ENCODE assay signal across 8 cellular contexts in genomic region chr6:31970604-31971271, GRCh38. TPM values are rescaled to one million over a fixed set of nuclear protein-coding genes. Genes with fewer than 3 reads are reported as not detected.
DNase-seq lines count a peak whose midpoint lies in the region; ATAC-seq and TF ChIP-seq lines count a peak whose summit lies in the region.

No MANE protein-coding gene starts in this region.

- POLR2A ChIA-PET in CD4-positive, alpha-beta T cell (lab: Charles Lee): interaction anchor here (0.5 to 6.7 kb wide), 9 partner anchors 13 to 550 kb away, joined by 3 to 102 read pairs (median 5); partner anchors contain the start of genes DDX39B, EHMT2, GPANK1 and GPSM3
- POLR2A ChIA-PET in HEK293T (lab: Yijun Ruan, JAX): interaction anchor here (0.8 to 7.0 kb wide), 9 partner anchors 11 to 268 kb away, joined by 3 to 84 read pairs (median 6); partner anchors contain the start of genes ABHD16A, AGPAT1, EHMT2 and NELFE

- H3K4me1 ChIP-seq in right lobe of liver: peaks cover 0 to 28% (median 9%) of the 10 kb centered on the region in 4 donors
- H3K4me1 ChIP-seq in uterus: peaks cover 0 to 5% of the 10 kb centered on the region in 2 donors

- no peaks in the 10 kb centered on the region for H3K9me3 Mint-ChIP-seq in CD4-positive, alpha-beta T cell
- no peaks in the 10 kb centered on the region for H3K9me3 Mint-ChIP-seq in activated naive CD8-positive, alpha-beta T cell treated with anti-CD3 and anti-CD28 coated beads, Interleukin-2, amount 50 U/mL, for 24 hours

- 27% methylated on average over 12 of the region's 18 CpGs for WGBS in right lobe of liver (ENCODE audit: insufficient coverage, low coverage, low lambda C conversion rate, missing lambda C conversion rate)

- intact Hi-C loops in CD4-positive, alpha-beta T cell (cut with DNase I, micrococcal nuclease): loop anchor here in 1 of 2 experiments (1.0 to 10.0 kb wide), 3 partner anchors 11 to 816 kb away; partner anchors contain the start of genes AGPAT1, CCHCR1, RNF5 and SKIC2
- intact Hi-C loops in right lobe of liver (cut with DNase I) (no loop called here), uterus (cut with DNase I; ENCODE audit: low total_unique reads) (no loop called here)

- H3K36me3 Mint-ChIP-seq in CD4-positive, alpha-beta T cell (ENCODE audit: low read depth): peaks cover 74% of the 10 kb centered on the region
- H3K36me3 Mint-ChIP-seq in activated naive CD8-positive, alpha-beta T cell treated with anti-CD3 and anti-CD28 coated beads, Interleukin-2, amount 50 U/mL, for 24 hours (ENCODE audit: low read depth): peaks cover 26% of the 10 kb centered on the region

- peaks cover 34% of the 10 kb centered on the region for H3K4me1 Mint-ChIP-seq in CD4-positive, alpha-beta T cell (ENCODE audit: low read depth)
- peaks cover 46% of the 10 kb centered on the region for H3K4me1 Mint-ChIP-seq in activated naive CD8-positive, alpha-beta T cell treated with anti-CD3 and anti-CD28 coated beads, Interleukin-2, amount 50 U/mL, for 24 hours

- H3K36me3 ChIP-seq in right lobe of liver (peaks cover 10 to 40% (median 15%) of the 10 kb centered on the region in 4 donors), uterus (no peaks in the 10 kb centered on the region)

- no peaks in the 10 kb centered on the region for H3K9me3 ChIP-seq in CD4-positive, alpha-beta T cell (ENCODE audit: control insufficient read depth, low read length)
- H3K9me3 ChIP-seq in right lobe of liver: no peaks in the 10 kb centered on the region
- no peaks in the 10 kb centered on the region for H3K9me3 ChIP-seq in uterus

- H3K4me3 ChIP-seq in LNCaP clone FGC (ENCODE audit: low read depth, low read length): peak overlapping the region; percentile 98
- peak overlapping the region; percentile 56 to 88 (median 78) for H3K4me3 ChIP-seq in right lobe of liver
- H3K4me3 ChIP-seq in uterus: peak overlapping the region; percentile 49 to 72

- TF ChIP-seq POLR2A in right lobe of liver (IDR thresholded peaks at IDR 0.05) (peak; percentile 32), uterus (IDR thresholded peaks at IDR 0.05) (no peak)

- peak overlapping the region; percentile 99 for H3K27ac ChIP-seq in CD4-positive, alpha-beta T cell (ENCODE audit: low read depth, low read length)
- H3K27ac ChIP-seq in right lobe of liver: peak overlapping the region; percentile 88 to 94 (median 90)
- H3K27ac ChIP-seq in uterus: peak overlapping the region; percentile 93 to 94

- TF ChIP-seq CTCF in CD4-positive, alpha-beta T cell (IDR thresholded peaks at IDR 0.05): no peak
- TF ChIP-seq CTCF in LNCaP clone FGC (IDR thresholded peaks at IDR 0.05; ENCODE audit: control insufficient read depth, extremely low read depth, insufficient read depth) (no peak), right lobe of liver (IDR thresholded peaks at IDR 0.05) (no peak), uterus (IDR thresholded peaks at IDR 0.05) (no peak)

- DNase-seq in CD4-positive, alpha-beta T cell: no peak
- DNase-seq in LNCaP clone FGC (ENCODE audit: low read depth) (no peak), right lobe of liver (peak in 2 of 3 donors; percentile 62 to 69), uterus (no peak), NK-92 (lab: John Stamatoyannopoulos, UW; ENCODE audit: unreplicated experiment) (no peak), HEK293T (ENCODE audit: extremely low spot score) (no peak)
- DNase-seq in activated naive CD8-positive, alpha-beta T cell treated with anti-CD3 and anti-CD28 coated beads, Interleukin-2, amount 50 U/mL, for 24 hours: no peak

- no peak for ATAC-seq in CD4-positive, alpha-beta T cell (ENCODE audit: poor library complexity)
- no peak for ATAC-seq in activated naive CD8-positive, alpha-beta T cell treated with anti-CD3 and anti-CD28 coated beads, Interleukin-2, amount 50 U/mL, for 24 hours
- ATAC-seq in right lobe of liver (peak; percentile 2 to 24 (median 12)), GM18909 (IDR thresholded peaks at IDR 0.05; ENCODE audit: poor library complexity, unreplicated experiment) (no peak)

- H3K27me3 ChIP-seq in CD4-positive, alpha-beta T cell (ENCODE audit: control insufficient read depth, insufficient read depth, low read length): no peaks in the 10 kb centered on the region
- H3K27me3 ChIP-seq in right lobe of liver (no peaks in the 10 kb centered on the region), uterus (no peaks in the 10 kb centered on the region)

- peak overlapping the region; percentile 100 for H3K4me3 Mint-ChIP-seq in CD4-positive, alpha-beta T cell
- peak overlapping the region; percentile 87 for H3K4me3 Mint-ChIP-seq in activated naive CD8-positive, alpha-beta T cell treated with anti-CD3 and anti-CD28 coated beads, Interleukin-2, amount 50 U/mL, for 24 hours

- CTCF ChIA-PET in CD4-positive, alpha-beta T cell (lab: Charles Lee): interaction anchor here (0.6 kb wide), 1 partner anchor 141 kb away, joined by 4 read pairs; no protein-coding TSS in a partner anchor
- CTCF ChIA-PET in HEK293T (lab: Yijun Ruan, JAX): interaction anchor here (1.1 kb wide), 1 partner anchor 11 kb away, joined by 3 read pairs; the partner anchor contains the start of gene SKIC2

- H3K27ac Mint-ChIP-seq in CD4-positive, alpha-beta T cell: peak overlapping the region; percentile 100
- H3K27ac Mint-ChIP-seq in activated naive CD8-positive, alpha-beta T cell treated with anti-CD3 and anti-CD28 coated beads, Interleukin-2, amount 50 U/mL, for 24 hours: peak overlapping the region; percentile 99

- H3K27me3 Mint-ChIP-seq in CD4-positive, alpha-beta T cell: peaks cover 6% of the 10 kb centered on the region
- peaks cover 4% of the 10 kb centered on the region for H3K27me3 Mint-ChIP-seq in activated naive CD8-positive, alpha-beta T cell treated with anti-CD3 and anti-CD28 coated beads, Interleukin-2, amount 50 U/mL, for 24 hours

TF ChIP-seq in HEK293T, 16 proteins besides CTCF, POLR2A, EP300 and RAD21:
- TF ChIP-seq HDGF (IDR thresholded peaks at IDR 0.05; ENCODE audit: borderline replicate concordance) (no peak), ZNF384 (IDR thresholded peaks at IDR 0.05) (no peak), FOXM1 (IDR thresholded peaks at IDR 0.05; ENCODE audit: borderline replicate concordance) (no peak), NFRKB (IDR thresholded peaks at IDR 0.05) (no peak)

RNA-seq across cellular contexts. Expression of gene DXO, which starts 1.2 kb away (rescaled TPM):
- 10 to 100 TPM; 30.0 to 31.1 TPM for total RNA-seq in CD4-positive, alpha-beta T cell
- 10 to 100 TPM in 5 of 6 experiments, 1 to 10 TPM in 1; 9.8 to 14.6 (median 12.1) TPM for total RNA-seq in right lobe of liver
- total RNA-seq in uterus: 10 to 100 TPM in 3 of 4 donors, 1 to 10 TPM in 1; 10.0 to 36.6 (median 14.7) TPM

RNA-seq across cellular contexts. Expression of gene C4A, which starts 11.1 kb away (rescaled TPM):
- 1 to 10 TPM; 4.2 TPM for total RNA-seq in CD4-positive, alpha-beta T cell
- total RNA-seq in right lobe of liver (1,000 to 10,000 TPM; 1,495 to 2,818 (median 2,205) TPM), uterus (100 to 1,000 TPM in 1 of 4 donors, 10 to 100 TPM in 2, 1 to 10 TPM in 1; 3.8 to 100 (median 32.3) TPM)

RNA-seq across cellular contexts. Expression of gene SKIC2, which starts 11.8 kb away (rescaled TPM):
- 100 to 1,000 TPM; 133 to 141 TPM for total RNA-seq in CD4-positive, alpha-beta T cell
- total RNA-seq in right lobe of liver (10 to 100 TPM; 26.3 to 73.1 (median 47.1) TPM), uterus (10 to 100 TPM; 11.5 to 58.8 (median 35.6) TPM)

RNA-seq across cellular contexts. Expression of gene NELFE, which starts 12.0 kb away (rescaled TPM):
- 10 to 100 TPM; 53.8 to 58.2 TPM for total RNA-seq in CD4-positive, alpha-beta T cell
- total RNA-seq in right lobe of liver (10 to 100 TPM in 5 of 6 experiments, 1 to 10 TPM in 1; 9.3 to 33.8 (median 18.3) TPM), uterus (10 to 100 TPM; 30.3 to 73.0 (median 51.4) TPM)

RNA-seq across cellular contexts. Expression of gene CFB, which starts 24.8 kb away (rescaled TPM):
- total RNA-seq in CD4-positive, alpha-beta T cell: 1 to 10 TPM; 1.5 to 2.2 TPM
- total RNA-seq in right lobe of liver (1,000 to 10,000 TPM; 1,939 to 4,112 (median 3,131) TPM), uterus (10 to 100 TPM in 2 of 4 donors, 1 to 10 TPM in 1, not detected in 1; 6.2 to 32.6 (median 31.5) TPM)

Comparison
In these comparisons a context has a peak if more than half of its experiments do, and no peak if none do; other contexts are left out.
1. ATAC-seq: peak in right lobe of liver (4 of 4); none in CD4-positive, alpha-beta T cell (single experiment), activated naive CD8-positive, alpha-beta T cell treated with anti-CD3 and anti-CD28 coated beads, Interleukin-2, amount 50 U/mL, for 24 hours (single experiment) and GM18909 (single experiment).
2. DNase-seq: peak in right lobe of liver (2 of 3); none in CD4-positive, alpha-beta T cell (0 of 10), LNCaP clone FGC (single experiment), activated naive CD8-positive, alpha-beta T cell treated with anti-CD3 and anti-CD28 coated beads, Interleukin-2, amount 50 U/mL, for 24 hours (single experiment), uterus (0 of 2), NK-92 (single experiment) and HEK293T (single experiment).
3. RNA of gene C4A, which starts 11.1 kb away (total RNA-seq): 1,495 to 2,818 TPM in right lobe of liver; 3.8 to 100 TPM in uterus and 4.2 TPM in CD4-positive, alpha-beta T cell; every median in the first group is over 10 times any median in the second.
4. Peak in every context shown above with its lines, with median percentiles within 50 percentile points of each other: H3K27ac ChIP-seq and H3K4me3 ChIP-seq.